ENCODE assay signal across 17 cellular contexts in genomic region chr1:198959676-198960075, GRCh38.
DNase-seq lines count a peak whose midpoint lies in the region; ATAC-seq lines count a peak whose summit lies in the region.
"Had no signal": no experiment of that assay in that cellular context is flagged by ENCODE, and none has a peak within 500 bp of the region (broad histone marks: within the 10 kb centered on the region; RNA-seq: fewer than 3 reads in every experiment).

No MANE protein-coding gene starts in this region.

- no peak overlapping the region for H3K4me3 Mint-ChIP-seq in activated CD4-positive, alpha-beta T cell treated with anti-CD3 and anti-CD28 coated beads for 36 hours
- no peak overlapping the region for H3K4me3 Mint-ChIP-seq in activated naive CD4-positive, alpha-beta T cell treated with anti-CD3 and anti-CD28 coated beads, Interleukin-2, amount 10 ng/mL, durations not matched to agents 7 days and 5 days

- peaks cover 35% of the 10 kb centered on the region for H3K4me1 Mint-ChIP-seq in activated CD4-positive, alpha-beta T cell treated with anti-CD3 and anti-CD28 coated beads for 36 hours
- peaks cover 43% of the 10 kb centered on the region for H3K4me1 Mint-ChIP-seq in activated naive CD4-positive, alpha-beta T cell treated with anti-CD3 and anti-CD28 coated beads, Interleukin-2, amount 10 ng/mL, durations not matched to agents 7 days and 5 days

- peaks cover 5% of the 10 kb centered on the region for H3K9me3 Mint-ChIP-seq in activated CD4-positive, alpha-beta T cell treated with anti-CD3 and anti-CD28 coated beads for 36 hours (ENCODE audit: low read depth)
- peaks cover 22% of the 10 kb centered on the region for H3K9me3 Mint-ChIP-seq in activated naive CD4-positive, alpha-beta T cell treated with anti-CD3 and anti-CD28 coated beads, Interleukin-2, amount 10 ng/mL, durations not matched to agents 7 days and 5 days

- no peaks in the 10 kb centered on the region for H3K27me3 Mint-ChIP-seq in activated CD4-positive, alpha-beta T cell treated with anti-CD3 and anti-CD28 coated beads for 36 hours
- H3K27me3 Mint-ChIP-seq in activated naive CD4-positive, alpha-beta T cell treated with anti-CD3 and anti-CD28 coated beads, Interleukin-2, amount 10 ng/mL, durations not matched to agents 7 days and 5 days: no peaks in the 10 kb centered on the region

- WGBS in thymus: 95% methylated on average over 2 of the region's 2 CpGs

- H3K4me3 ChIP-seq in SK-N-MC (no peak overlapping the region), thymus (ENCODE audit: low read length) (no peak overlapping the region)
- H3K4me3 ChIP-seq: GM12878 had no signal

- no peaks in the 10 kb centered on the region for H3K27me3 ChIP-seq in thymus (ENCODE audit: control insufficient read depth, insufficient read depth)

- H3K4me1 ChIP-seq in thymus (ENCODE audit: control insufficient read depth, insufficient read depth, low read length): peaks cover 6% of the 10 kb centered on the region

- intact Hi-C loops in activated CD4-positive, alpha-beta T cell treated with anti-CD3 and anti-CD28 coated beads for 36 hours (cut with DNase I, micrococcal nuclease): no loop called here

- H3K27ac ChIP-seq in SK-N-MC (peak overlapping the region; percentile 48; the same call in 1 of the 2 replicates), thymus (ENCODE audit: low read depth) (peak overlapping the region; percentile 42)

- ATAC-seq in activated CD4-positive, alpha-beta T cell treated with anti-CD3 and anti-CD28 coated beads for 36 hours: peak; percentile 12
- no peak for ATAC-seq in GM21737 (IDR thresholded peaks at IDR 0.05; ENCODE audit: unreplicated experiment)
- ATAC-seq: GM12878 had no signal

- peaks cover 1% of the 10 kb centered on the region for H3K36me3 Mint-ChIP-seq in activated CD4-positive, alpha-beta T cell treated with anti-CD3 and anti-CD28 coated beads for 36 hours (ENCODE audit: low read depth)
- H3K36me3 Mint-ChIP-seq in activated naive CD4-positive, alpha-beta T cell treated with anti-CD3 and anti-CD28 coated beads, Interleukin-2, amount 10 ng/mL, durations not matched to agents 7 days and 5 days: peaks cover 28% of the 10 kb centered on the region

- POLR2A ChIA-PET in activated CD4-positive, alpha-beta T cell treated with anti-CD3 and anti-CD28 coated beads for 36 hours (lab: Charles Lee): no interaction called here

- DNase-seq in activated CD4-positive, alpha-beta T cell treated with anti-CD3 and anti-CD28 coated beads for 36 hours: no peak
- no peak for DNase-seq in activated CD4-positive, alpha-beta T cell treated with anti-CD3 and anti-CD28 coated beads, Interleukin-2, amount 50 U/mL, for 48 hours
- DNase-seq in activated naive CD4-positive, alpha-beta T cell treated with anti-CD3 and anti-CD28 coated beads, Interleukin-2, amount 10 ng/mL, durations not matched to agents 7 days and 5 days: no peak
- no peak for DNase-seq in activated naive CD4-positive, alpha-beta T cell treated with Interleukin-2 at 50 U/mL for 16 hours
- no peak for DNase-seq in SK-N-MC (ENCODE audit: low read depth, low spot score)
- no peak for DNase-seq in T-helper 9 cell
- DNase-seq: C1 segment of cervical spinal cord, GDM1, MV-4-11, NCI-H1417, NCI-H187 treated with DMSO at 0.1 percent for 48 hours, NCI-H345, NCI-H526, SIG-M5 had no signal

- H3K9me3 ChIP-seq in SK-N-MC (ENCODE audit: low read depth, low read length): no peaks in the 10 kb centered on the region; the same call in 1 of the 2 replicates
- no peaks in the 10 kb centered on the region for H3K9me3 ChIP-seq in thymus (ENCODE audit: control insufficient read depth)

- CTCF ChIA-PET in activated CD4-positive, alpha-beta T cell treated with anti-CD3 and anti-CD28 coated beads for 36 hours (lab: Charles Lee): no interaction called here
- CTCF ChIA-PET in activated naive CD4-positive, alpha-beta T cell treated with anti-CD3 and anti-CD28 coated beads, Interleukin-2, amount 10 ng/mL, durations not matched to agents 7 days and 5 days (lab: Charles Lee): no interaction called here

- no peak overlapping the region for H3K9ac ChIP-seq in SK-N-MC (ENCODE audit: insufficient read length)

- H3K27ac Mint-ChIP-seq in activated CD4-positive, alpha-beta T cell treated with anti-CD3 and anti-CD28 coated beads for 36 hours: peak overlapping the region; percentile 59
- peak overlapping the region; percentile 78 for H3K27ac Mint-ChIP-seq in activated naive CD4-positive, alpha-beta T cell treated with anti-CD3 and anti-CD28 coated beads, Interleukin-2, amount 10 ng/mL, durations not matched to agents 7 days and 5 days

- no peaks in the 10 kb centered on the region; the same call in 1 of the 2 replicates for H3K36me3 ChIP-seq in SK-N-MC (ENCODE audit: insufficient read depth, low read length)
- H3K36me3 ChIP-seq in thymus (ENCODE audit: control insufficient read depth, insufficient read depth): no peaks in the 10 kb centered on the region
